8 cellular contexts compared by ENCODE assay signal in the genomic region with DNA sequence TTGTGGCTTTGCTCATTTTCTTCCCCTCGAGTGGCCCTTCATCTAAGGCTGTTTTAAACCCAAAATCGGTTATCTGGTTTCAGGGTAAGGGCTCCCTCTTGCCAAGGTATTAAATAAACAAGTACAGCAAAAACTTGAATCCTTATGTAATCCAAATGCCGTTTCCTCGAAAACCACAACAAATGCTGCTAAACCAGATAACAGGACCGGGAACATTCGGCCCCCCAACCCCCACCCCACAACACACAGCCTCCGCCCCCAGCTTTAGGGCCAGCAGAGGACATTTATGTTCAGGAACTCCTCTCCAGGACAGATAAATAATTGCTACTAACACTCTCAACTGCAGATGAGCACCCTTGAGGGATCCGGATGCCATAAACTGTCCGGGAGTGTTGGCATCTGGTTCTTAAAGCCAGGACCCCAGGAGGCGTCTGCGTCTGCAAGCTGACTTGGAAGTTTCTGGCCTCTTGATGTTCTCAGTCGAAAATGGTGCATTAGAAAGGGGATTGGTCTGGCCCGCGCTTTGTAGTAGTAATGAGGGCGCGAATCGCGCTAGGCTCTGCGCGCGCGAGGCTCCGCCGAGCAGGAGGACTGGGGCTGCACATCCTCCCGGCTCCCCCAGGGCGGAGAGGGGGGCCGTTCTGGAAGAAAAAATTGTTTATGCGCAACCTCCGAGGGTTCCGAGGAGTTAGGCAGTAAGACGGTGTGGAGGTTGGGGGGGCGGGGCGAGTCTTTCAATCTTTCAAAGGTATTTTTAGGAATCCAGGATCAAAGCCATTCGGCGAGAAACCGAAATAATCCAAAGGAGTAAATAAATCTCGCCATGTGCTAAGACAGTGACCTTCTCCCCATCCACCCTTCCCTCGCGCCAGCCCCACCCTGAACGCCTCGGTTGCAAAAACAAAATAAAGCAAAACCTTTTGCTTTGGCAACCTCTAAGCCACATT. TPM values are rescaled to one million over a fixed set of nuclear protein-coding genes. Genes with fewer than 3 reads are reported as not detected.
DNase-seq lines count a peak whose midpoint lies in the region; ATAC-seq and TF ChIP-seq lines count a peak whose summit lies in the region.

No MANE protein-coding gene starts in this region.

- in situ Hi-C loops in astrocyte of the spinal cord (cut with HindIII; ENCODE audit: low sequenced_read_pairs): no loop called here

- no peak for TF ChIP-seq CTCF in LNCaP clone FGC (IDR thresholded peaks at IDR 0.05; ENCODE audit: control insufficient read depth, extremely low read depth, insufficient read depth)
- TF ChIP-seq CTCF in astrocyte of the spinal cord (IDR thresholded peaks at IDR 0.05; ENCODE audit: low read depth, low read length): no peak
- TF ChIP-seq CTCF in retinal pigment epithelial cell (conservative IDR thresholded peaks at IDR 0.05; ENCODE audit: low read depth, low read length): no peak

- peak overlapping the region; percentile 47 for H3K4me3 ChIP-seq in LNCaP clone FGC (ENCODE audit: low read depth, low read length)
- H3K4me3 ChIP-seq in astrocyte of the spinal cord (ENCODE audit: low read depth, low read length): peak overlapping the region; percentile 38
- peak overlapping the region; percentile 30 for H3K4me3 ChIP-seq in iPS-11a (ENCODE audit: low read depth, low read length)
- H3K4me3 ChIP-seq in retinal pigment epithelial cell (ENCODE audit: low read length): peak overlapping the region; percentile 45

- no peak for ATAC-seq in GM21825 (IDR thresholded peaks at IDR 0.05; ENCODE audit: unreplicated experiment)
- no peak for ATAC-seq in HG03097 (IDR thresholded peaks at IDR 0.05; ENCODE audit: low FRiP score, unreplicated experiment)

- DNase-seq in COR-L47 (lab: John Stamatoyannopoulos, UW): peak; percentile 74
- DNase-seq in LNCaP clone FGC (ENCODE audit: low read depth): no peak
- peak; percentile 61 for DNase-seq in RPMI7951 (ENCODE audit: low read depth)
- DNase-seq in astrocyte of the spinal cord (ENCODE audit: low read depth, low spot score): peak; percentile 72
- DNase-seq in retinal pigment epithelial cell (ENCODE audit: low read depth): no peak

RNA-seq across cellular contexts. Expression of a gene that starts 3.9 kb away (rescaled TPM):
- 82.1 and 84.3 TPM in 2 replicates for total RNA-seq in RPMI7951 (2014; rRNA removed; shearing (Covaris generic))

Comparison
In these comparisons a context has a peak if more than half of its experiments do, and no peak if none do; other contexts are left out.
1. DNase-seq: peak in COR-L47 (single experiment), RPMI7951 (single experiment) and astrocyte of the spinal cord (single experiment); none in LNCaP clone FGC (single experiment) and retinal pigment epithelial cell (single experiment).
2. Peak in every context shown above with its lines, with median percentiles within 50 percentile points of each other: H3K4me3 ChIP-seq.